In the genomic region with DNA sequence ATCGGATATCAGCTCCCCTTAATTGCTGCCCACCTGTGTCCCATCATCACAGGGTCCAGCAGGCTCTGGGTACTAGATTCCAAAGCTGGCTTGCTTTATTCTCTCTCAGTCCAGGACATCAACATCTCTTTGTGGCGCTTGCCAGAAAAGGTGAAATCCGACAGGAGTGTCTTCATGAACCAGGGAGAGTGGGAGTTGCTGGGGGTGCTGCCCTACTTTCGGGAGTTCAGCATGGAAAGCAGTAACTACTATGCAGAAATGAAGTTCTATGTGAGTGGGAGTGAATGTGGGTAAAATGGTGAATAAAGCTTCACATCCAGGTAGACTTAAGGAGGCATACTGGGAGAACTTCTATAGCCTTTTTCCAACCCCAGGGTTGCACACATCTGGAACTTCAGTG, we compare ENCODE assay signal across 19 cellular contexts. TPM values are rescaled to one million over a fixed set of nuclear protein-coding genes. Genes with fewer than 3 reads are reported as not detected.
A peak's percentile ranks its signal among the peaks of the same experiment; 100 is the strongest.
DNase-seq lines count a peak whose midpoint lies in the region; ATAC-seq and TF ChIP-seq lines count a peak whose summit lies in the region.
"Had no signal": no experiment of that assay in that cellular context is flagged by ENCODE, and none has a peak within 500 bp of the region (broad histone marks: within the 10 kb centered on the region; RNA-seq: fewer than 3 reads in every experiment).

No MANE protein-coding gene starts in this region.

- H3K4me1 ChIP-seq in RWPE2 (ENCODE audit: insufficient read depth, poor library complexity, severe bottlenecking) = no peaks in the 10 kb centered on the region
- H3K4me1 ChIP-seq: A549, Caco-2 had no signal

- H3K9me3 ChIP-seq in RWPE2 (ENCODE audit: severe bottlenecking) = no peaks in the 10 kb centered on the region
- H3K9me3 ChIP-seq: A549; BLaER1 treated with 17β-estradiol and CSF1 and Interleukin-3, amounts not matched to agents 10 nM and 100 nM; Caco-2 had no signal

- H3K9me3 Mint-ChIP-seq in activated CD4-positive, alpha-beta T cell treated with anti-CD3 and anti-CD28 coated beads, Interleukin-2, amount 10 ng/mL, durations not matched to agents 7 days and 5 days = no peaks in the 10 kb centered on the region
- H3K9me3 Mint-ChIP-seq: CD4-positive, alpha-beta T cell; CD8-positive, alpha-beta T cell had no signal

- peaks cover 4% of the 10 kb centered on the region for H3K27me3 Mint-ChIP-seq in activated CD4-positive, alpha-beta T cell treated with anti-CD3 and anti-CD28 coated beads, Interleukin-2, amount 10 ng/mL, durations not matched to agents 7 days and 5 days
- H3K27me3 Mint-ChIP-seq: B cell had no signal

- no peak overlapping the region for H3K27ac ChIP-seq in RWPE2 (ENCODE audit: poor library complexity, severe bottlenecking)
- H3K27ac ChIP-seq: 22Rv1; A549; BLaER1 treated with 17β-estradiol and CSF1 and Interleukin-3, amounts not matched to agents 10 nM and 100 nM; C4-2B had no signal

- intact Hi-C loops in head of caudate nucleus (cut with DNase I) = no loop called here

- peak; percentile 27 for DNase-seq in activated effector memory CD4-positive, alpha-beta T cell treated with anti-CD3 and anti-CD28 coated beads, Interleukin-2, amount 50 U/mL, for 16 hours
- DNase-seq in activated effector memory CD4-positive, alpha-beta T cell treated with Interleukin-2 at 50 U/mL for 16 hours = no peak
- DNase-seq in RWPE2 (ENCODE audit: low spot score) = peak; percentile 11
- peak in 39 of 42 donors; percentile 14 to 87 (median 56) for DNase-seq in head of caudate nucleus
- no peak for DNase-seq in activated CD4-positive, alpha-beta T cell treated with anti-CD3 and anti-CD28 coated beads, Interleukin-2, amount 10 ng/mL, durations not matched to agents 7 days and 5 days
- no peak for DNase-seq in activated CD4-positive, alpha-beta T cell treated with anti-CD3 and anti-CD28 coated beads, Interleukin-2, amount 50 U/mL, for 48 hours
- DNase-seq: AML-193; Caco-2; Calu3; CD4-positive, alpha-beta T cell; CD8-positive, alpha-beta T cell; DMS79 treated with DMSO at 0.1 percent for 48 hours; GF-D8 had no signal

- CTCF ChIA-PET in activated CD4-positive, alpha-beta T cell treated with anti-CD3 and anti-CD28 coated beads, Interleukin-2, amount 10 ng/mL, durations not matched to agents 7 days and 5 days (lab: Charles Lee) = no interaction called here

- H3K36me3 ChIP-seq in RWPE2 (ENCODE audit: low read depth) = no peaks in the 10 kb centered on the region
- H3K36me3 ChIP-seq: BLaER1 treated with 17β-estradiol and CSF1 and Interleukin-3, amounts not matched to agents 10 nM and 100 nM had no signal

- H3K27me3 ChIP-seq in RWPE2 (ENCODE audit: insufficient read depth, poor library complexity, severe bottlenecking) = peaks cover 19% of the 10 kb centered on the region

- no peak overlapping the region for H3K4me3 ChIP-seq in RWPE2 (ENCODE audit: severe bottlenecking)
- H3K4me3 ChIP-seq: A549; BLaER1 treated with 17β-estradiol and CSF1 and Interleukin-3, amounts not matched to agents 10 nM and 100 nM had no signal

- no peak for TF ChIP-seq CTCF in RWPE2 (IDR thresholded peaks at IDR 0.05; ENCODE audit: poor library complexity, severe bottlenecking)

- H3K4me3 Mint-ChIP-seq in activated CD4-positive, alpha-beta T cell treated with anti-CD3 and anti-CD28 coated beads, Interleukin-2, amount 10 ng/mL, durations not matched to agents 7 days and 5 days = no peak overlapping the region
- H3K4me3 Mint-ChIP-seq: B cell; CD4-positive, alpha-beta T cell; CD8-positive, alpha-beta T cell had no signal

- no peak overlapping the region for H3K27ac Mint-ChIP-seq in activated CD4-positive, alpha-beta T cell treated with anti-CD3 and anti-CD28 coated beads, Interleukin-2, amount 10 ng/mL, durations not matched to agents 7 days and 5 days
- H3K27ac Mint-ChIP-seq: B cell; CD4-positive, alpha-beta T cell; CD8-positive, alpha-beta T cell had no signal

- no peak for ATAC-seq in RWPE2 (ENCODE audit: low read depth)
- ATAC-seq: A549; CD8-positive, alpha-beta T cell had no signal

- POLR2A ChIA-PET in activated CD4-positive, alpha-beta T cell treated with anti-CD3 and anti-CD28 coated beads, Interleukin-2, amount 10 ng/mL, durations not matched to agents 7 days and 5 days (lab: Charles Lee) = no interaction called here

- H3K4me1 Mint-ChIP-seq in activated CD4-positive, alpha-beta T cell treated with anti-CD3 and anti-CD28 coated beads, Interleukin-2, amount 10 ng/mL, durations not matched to agents 7 days and 5 days = no peaks in the 10 kb centered on the region

- H3K36me3 Mint-ChIP-seq in activated CD4-positive, alpha-beta T cell treated with anti-CD3 and anti-CD28 coated beads, Interleukin-2, amount 10 ng/mL, durations not matched to agents 7 days and 5 days (ENCODE audit: low read depth) = no peaks in the 10 kb centered on the region
- H3K36me3 Mint-ChIP-seq: CD8-positive, alpha-beta T cell had no signal

RNA-seq across cellular contexts. Expression of gene HTR3A, which starts 11.0 kb away (rescaled TPM):
- not detected for total RNA-seq in activated CD4-positive, alpha-beta T cell treated with anti-CD3 and anti-CD28 coated beads, Interleukin-2, amount 10 ng/mL, durations not matched to agents 7 days and 5 days
- total RNA-seq: A172; Caco-2; Calu3; CD4-positive, alpha-beta T cell; CD8-positive, alpha-beta T cell had no signal

Comparison
In these comparisons a context has a peak if more than half of its experiments do, and no peak if none do; other contexts are left out.
1. DNase-seq: peak in activated effector memory CD4-positive, alpha-beta T cell treated with anti-CD3 and anti-CD28 coated beads, Interleukin-2, amount 50 U/mL, for 16 hours (single experiment), RWPE2 (single experiment) and head of caudate nucleus (39 of 42); none in activated effector memory CD4-positive, alpha-beta T cell treated with Interleukin-2 at 50 U/mL for 16 hours (single experiment), activated CD4-positive, alpha-beta T cell treated with anti-CD3 and anti-CD28 coated beads, Interleukin-2, amount 10 ng/mL, durations not matched to agents 7 days and 5 days (single experiment) and activated CD4-positive, alpha-beta T cell treated with anti-CD3 and anti-CD28 coated beads, Interleukin-2, amount 50 U/mL, for 48 hours (0 of 2).